26 cellular contexts compared by ENCODE assay signal in the genomic region with DNA sequence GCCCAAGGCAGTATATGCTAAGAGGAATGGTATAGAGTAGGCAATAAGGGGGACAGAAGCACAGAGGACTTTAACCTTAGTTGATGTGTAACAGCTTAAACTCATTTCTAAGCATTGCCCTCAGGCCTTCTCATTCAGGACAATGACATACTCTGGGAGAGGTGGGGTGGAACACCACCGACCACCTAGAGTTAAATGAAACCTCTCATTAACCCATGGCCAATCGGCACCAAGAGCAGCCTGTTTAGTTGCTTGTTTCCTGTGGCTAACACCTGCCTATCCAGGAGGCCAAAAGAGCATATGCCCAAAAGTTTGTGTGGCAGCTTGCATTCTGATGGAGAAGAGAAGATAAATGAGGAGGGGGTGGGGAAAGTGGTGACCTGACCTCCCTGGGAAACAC.
"Had no signal": no experiment of that assay in that cellular context is flagged by ENCODE, and none has a peak within 500 bp of the region (broad histone marks: within the 10 kb centered on the region; RNA-seq: fewer than 3 reads in every experiment).

No MANE protein-coding gene starts in this region.

- H3K27ac ChIP-seq: VCaP had no signal

- H3K9me3 Mint-ChIP-seq: activated CD4-positive, alpha-beta memory T cell treated with anti-CD3 and anti-CD28 coated beads, Interleukin-2, amount 10 ng/mL, durations not matched to agents 7 days and 5 days; activated naive CD4-positive, alpha-beta T cell treated with anti-CD3 and anti-CD28 coated beads for 36 hours; activated T-helper 17 cell treated with anti-CD3 and anti-CD28 coated beads, Interleukin-2, amount 50 U/mL, for 72 hours; central memory CD8-positive, alpha-beta T cell had no signal

- FAIRE-seq: astrocyte had no signal

- H3K27me3 Mint-ChIP-seq: brain had no signal

- H3K27ac Mint-ChIP-seq: activated CD4-positive, alpha-beta memory T cell treated with anti-CD3 and anti-CD28 coated beads, Interleukin-2, amount 10 ng/mL, durations not matched to agents 7 days and 5 days; activated CD4-positive, alpha-beta T cell treated with anti-CD3 and anti-CD28 coated beads for 36 hours; activated naive CD4-positive, alpha-beta T cell treated with anti-CD3 and anti-CD28 coated beads for 36 hours; activated naive CD8-positive, alpha-beta T cell; activated T-helper 17 cell treated with anti-CD3 and anti-CD28 coated beads, Interleukin-2, amount 50 U/mL, for 72 hours had no signal

- H3K36me3 Mint-ChIP-seq: activated naive CD8-positive, alpha-beta T cell; brain had no signal

- H3K4me1 Mint-ChIP-seq: activated CD4-positive, alpha-beta memory T cell treated with anti-CD3 and anti-CD28 coated beads, Interleukin-2, amount 10 ng/mL, durations not matched to agents 7 days and 5 days; activated CD4-positive, alpha-beta T cell treated with anti-CD3 and anti-CD28 coated beads for 36 hours; activated T-helper 17 cell treated with anti-CD3 and anti-CD28 coated beads, Interleukin-2, amount 50 U/mL, for 72 hours; central memory CD8-positive, alpha-beta T cell had no signal

- DNase-seq: activated CD4-positive, alpha-beta memory T cell treated with anti-CD3 and anti-CD28 coated beads, Interleukin-2, amount 10 ng/mL, durations not matched to agents 7 days and 5 days; activated CD4-positive, alpha-beta T cell treated with anti-CD3 and anti-CD28 coated beads for 36 hours; activated CD4-positive, alpha-beta T cell treated with anti-CD3 and anti-CD28 coated beads, Interleukin-2, amount 50 U/mL, for 1 hour; activated gamma-delta T cell; activated naive CD4-positive, alpha-beta T cell treated with anti-CD3 and anti-CD28 coated beads for 36 hours; activated T-cell treated with anti-CD3 and anti-CD28 coated beads for 4 hours; activated T-cell treated with anti-CD3 and anti-CD28 coated beads, Interleukin-2, amount 50 U/mL, for 48 hours; amygdala; MM.1S; NCI-H1105; NCI-H146; NCI-H187 treated with DMSO at 0.1 percent for 48 hours; NCI-H2081 treated with DMSO at 0.1 percent for 48 hours; NCI-H2171; NCI-H226; NCI-H510A; NCI-H526 treated with DMSO at 0.1 percent for 48 hours; PC-3; SIG-M5; T-helper 1 cell had no signal

- H3K4me3 Mint-ChIP-seq: activated CD4-positive, alpha-beta memory T cell treated with anti-CD3 and anti-CD28 coated beads, Interleukin-2, amount 10 ng/mL, durations not matched to agents 7 days and 5 days; activated CD4-positive, alpha-beta T cell treated with anti-CD3 and anti-CD28 coated beads for 36 hours; activated naive CD4-positive, alpha-beta T cell treated with anti-CD3 and anti-CD28 coated beads for 36 hours; activated naive CD8-positive, alpha-beta T cell; activated T-helper 17 cell treated with anti-CD3 and anti-CD28 coated beads, Interleukin-2, amount 50 U/mL, for 72 hours; brain; central memory CD8-positive, alpha-beta T cell had no signal

- ATAC-seq: activated CD4-positive, alpha-beta T cell treated with anti-CD3 and anti-CD28 coated beads for 36 hours; activated T-helper 17 cell treated with anti-CD3 and anti-CD28 coated beads, Interleukin-2, amount 50 U/mL, for 72 hours; PC-3 had no signal
